In the genomic region with DNA sequence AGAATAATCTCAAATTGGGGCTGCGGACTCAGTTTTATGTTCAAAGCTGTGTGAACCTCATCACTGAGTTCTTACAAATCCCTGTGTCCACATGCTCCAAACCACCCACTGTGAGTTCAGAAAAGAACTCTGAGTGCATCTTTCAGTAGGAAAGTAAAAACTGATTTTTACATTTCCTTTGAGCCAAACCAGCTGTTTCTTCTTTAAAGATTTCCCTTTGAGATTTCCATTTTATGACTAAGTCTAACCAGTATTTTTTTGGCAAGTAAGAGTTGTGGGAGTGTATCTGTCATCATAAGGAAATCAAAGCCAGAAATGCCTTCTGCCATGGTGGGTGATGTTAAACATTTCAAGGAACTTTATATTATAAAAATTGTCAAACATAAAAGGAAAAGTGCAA, we compare ENCODE assay signal across 13 cellular contexts.
DNase-seq lines count a peak whose midpoint lies in the region; ATAC-seq, FAIRE-seq and TF ChIP-seq lines count a peak whose summit lies in the region.
"Had no signal": no experiment of that assay in that cellular context is flagged by ENCODE, and none has a peak within 500 bp of the region (broad histone marks: within the 10 kb centered on the region; RNA-seq: fewer than 3 reads in every experiment).

No MANE protein-coding gene starts in this region.

- H3K27ac ChIP-seq in astrocyte (ENCODE audit: low read depth, low read length) (peak overlapping the region; percentile 8), right cardiac atrium (ENCODE audit: low read length) (no peak overlapping the region), thoracic aorta (peak overlapping the region; percentile 4 to 27)
- H3K27ac ChIP-seq: skin epidermis, testis had no signal

- no peaks in the 10 kb centered on the region for H3K27me3 ChIP-seq in astrocyte (ENCODE audit: insufficient read depth, low read length)
- no peaks in the 10 kb centered on the region for H3K27me3 ChIP-seq in right cardiac atrium (ENCODE audit: control insufficient read depth, insufficient read depth)
- H3K27me3 ChIP-seq in thoracic aorta (replicated peaks; ENCODE audit: insufficient read depth), result no peaks in the 10 kb centered on the region
- H3K27me3 ChIP-seq: testis had no signal

- H3K4me1 Mint-ChIP-seq in astrocyte (ENCODE audit: low read depth, unreplicated experiment) (peaks cover 3% of the 10 kb centered on the region), immature natural killer cell (peaks cover 8 to 26% of the 10 kb centered on the region in 2 donors)
- H3K4me1 Mint-ChIP-seq: naive thymus-derived CD8-positive, alpha-beta T cell had no signal

- H3K4me1 ChIP-seq in astrocyte (ENCODE audit: insufficient read depth, low read length) (peaks cover 3% of the 10 kb centered on the region), right cardiac atrium (ENCODE audit: control insufficient read depth, insufficient read depth, low read length) (no peaks in the 10 kb centered on the region), thoracic aorta (ENCODE audit: control insufficient read depth in 1 of 2, low read depth in 2 of 2) (peaks cover 8 to 22% of the 10 kb centered on the region in 2 donors)
- H3K4me1 ChIP-seq: testis had no signal

- H3K27me3 Mint-ChIP-seq in astrocyte (ENCODE audit: low read depth, unreplicated experiment), result no peaks in the 10 kb centered on the region
- H3K27me3 Mint-ChIP-seq in immature natural killer cell (ENCODE audit: low read depth in 3 of 3), result no peaks in the 10 kb centered on the region
- H3K27me3 Mint-ChIP-seq: activated naive CD8-positive, alpha-beta T cell treated with anti-CD3 and anti-CD28 coated beads, Interleukin-2, amount 10 ng/mL, durations not matched to agents 7 days and 5 days; naive thymus-derived CD8-positive, alpha-beta T cell had no signal

- no peak overlapping the region for H3K4me3 Mint-ChIP-seq in astrocyte (ENCODE audit: unreplicated experiment)
- no peak overlapping the region for H3K4me3 Mint-ChIP-seq in immature natural killer cell
- H3K4me3 Mint-ChIP-seq: activated naive CD8-positive, alpha-beta T cell treated with anti-CD3 and anti-CD28 coated beads, Interleukin-2, amount 10 ng/mL, durations not matched to agents 7 days and 5 days; naive thymus-derived CD8-positive, alpha-beta T cell had no signal

- WGBS in right cardiac atrium, result 60% methylated on average over 1 of the region's 1 CpG

- H3K36me3 ChIP-seq in astrocyte (ENCODE audit: insufficient read depth, low read length), result no peaks in the 10 kb centered on the region
- peaks cover 3% of the 10 kb centered on the region for H3K36me3 ChIP-seq in thoracic aorta

- H3K27ac Mint-ChIP-seq in astrocyte (ENCODE audit: unreplicated experiment) (no peak overlapping the region), immature natural killer cell (no peak overlapping the region)
- H3K27ac Mint-ChIP-seq: activated naive CD8-positive, alpha-beta T cell treated with anti-CD3 and anti-CD28 coated beads, Interleukin-2, amount 10 ng/mL, durations not matched to agents 7 days and 5 days had no signal

- H3K4me3 ChIP-seq in astrocyte (ENCODE audit: insufficient read depth, low read depth, low read length), result no peak overlapping the region
- H3K4me3 ChIP-seq in right cardiac atrium (ENCODE audit: low read length), result no peak overlapping the region
- no peak overlapping the region for H3K4me3 ChIP-seq in thoracic aorta
- H3K4me3 ChIP-seq: skin epidermis, testis had no signal

- ATAC-seq in right cardiac atrium (peak; percentile 29 to 68), thoracic aorta (ENCODE audit: insufficient number of reproducible peaks, low FRiP score, low read depth) (no peak)
- ATAC-seq: left colon; naive thymus-derived CD8-positive, alpha-beta T cell had no signal

- H3K9me3 ChIP-seq in astrocyte (ENCODE audit: insufficient read depth, low read depth, low read length), result no peaks in the 10 kb centered on the region
- H3K9me3 ChIP-seq in right cardiac atrium (ENCODE audit: control insufficient read depth, low read length), result no peaks in the 10 kb centered on the region
- H3K9me3 ChIP-seq in thoracic aorta, result no peaks in the 10 kb centered on the region
- H3K9me3 ChIP-seq: testis had no signal

- no peak for FAIRE-seq in astrocyte (lab: Jason Lieb, UNC)

- H3K79me2 ChIP-seq in astrocyte (ENCODE audit: insufficient read depth, low read length), result no peaks in the 10 kb centered on the region

- no peaks in the 10 kb centered on the region for H4K20me1 ChIP-seq in astrocyte (ENCODE audit: insufficient read depth, low read length)

- H3K9ac ChIP-seq in astrocyte (ENCODE audit: low read length), result no peak overlapping the region

- no peak overlapping the region for H2AFZ ChIP-seq in astrocyte (ENCODE audit: low read depth, low read length)

- no peaks in the 10 kb centered on the region for H3K9me3 Mint-ChIP-seq in astrocyte (ENCODE audit: unreplicated experiment)
- no peaks in the 10 kb centered on the region for H3K9me3 Mint-ChIP-seq in immature natural killer cell
- H3K9me3 Mint-ChIP-seq: activated naive CD8-positive, alpha-beta T cell treated with anti-CD3 and anti-CD28 coated beads, Interleukin-2, amount 10 ng/mL, durations not matched to agents 7 days and 5 days; naive thymus-derived CD8-positive, alpha-beta T cell had no signal

- TF ChIP-seq CTCF in astrocyte (IDR thresholded peaks at IDR 0.05; ENCODE audit: insufficient read depth, low read depth, low read length) (no peak), thoracic aorta (IDR thresholded peaks at IDR 0.05) (no peak)

- intact Hi-C loops in right cardiac atrium (cut with DNase I), result no loop called here

- H3K36me3 Mint-ChIP-seq in astrocyte (ENCODE audit: low read depth, unreplicated experiment) (peaks cover 4% of the 10 kb centered on the region), immature natural killer cell (peaks cover 7 to 43% (median 16%) of the 10 kb centered on the region in 3 donors)

- peak; percentile 56 for DNase-seq in HCEC 1CT
- DNase-seq in astrocyte (ENCODE audit: low read depth), result peak; percentile 72
- DNase-seq in right cardiac atrium, result no peak
- no peak for DNase-seq in thoracic aorta (ENCODE audit: low spot score)
- DNase-seq in UCSD-AML1 (lab: John Stamatoyannopoulos, UW; ENCODE audit: unreplicated experiment), result no peak
- DNase-seq in GF-D8 (lab: John Stamatoyannopoulos, UW), result no peak
- DNase-seq in immature natural killer cell, result no peak
- DNase-seq: activated naive CD8-positive, alpha-beta T cell treated with anti-CD3 and anti-CD28 coated beads, Interleukin-2, amount 10 ng/mL, durations not matched to agents 7 days and 5 days; left colon; naive thymus-derived CD8-positive, alpha-beta T cell; NCI-H2107; testis had no signal

- H3K4me2 ChIP-seq in astrocyte (ENCODE audit: low read length), result no peak overlapping the region

Comparison
In these comparisons a context has a peak if more than half of its experiments do, and no peak if none do; other contexts are left out.
1. DNase-seq: peak in HCEC 1CT (single experiment) and astrocyte (single experiment); none in right cardiac atrium (0 of 3), thoracic aorta (single experiment), UCSD-AML1 (single experiment), GF-D8 (single experiment) and immature natural killer cell (0 of 3).